Comparison of ENCODE assay signal across 9 cellular contexts in genomic region chr11:108223449-108224149, GRCh38. TPM values are rescaled to one million over a fixed set of nuclear protein-coding genes. Genes with fewer than 3 reads are reported as not detected.
DNase-seq lines count a peak whose midpoint lies in the region; ATAC-seq and TF ChIP-seq lines count a peak whose summit lies in the region.
"Had no signal": no experiment of that assay in that cellular context is flagged by ENCODE, and none has a peak within 500 bp of the region (broad histone marks: within the 10 kb centered on the region; RNA-seq: fewer than 3 reads in every experiment).

No MANE protein-coding gene starts in this region.

- peaks cover 49% of the 10 kb centered on the region for H3K36me3 Mint-ChIP-seq in activated CD4-positive, alpha-beta T cell treated with anti-CD3 and anti-CD28 coated beads, Interleukin-2, amount 10 ng/mL, durations not matched to agents 7 days and 5 days (ENCODE audit: low read depth)
- H3K36me3 Mint-ChIP-seq in stimulated activated naive B cell treated with anti-CD40 and anti-IgM and Interleukin-4, amounts not matched to agents 10 μg/mL and 1 μg/mL and 100 μg/mL, for 72 hours: peaks cover 18 to 25% of the 10 kb centered on the region in 2 donors
- peaks cover 25% of the 10 kb centered on the region for H3K36me3 Mint-ChIP-seq in HFFc6 (ENCODE audit: low read depth)

- DNase-seq in EL (peak; percentile 13), HT1080 (ENCODE audit: low read depth) (peak; percentile 11), fibroblast of the aortic adventitia (ENCODE audit: low read depth) (peak; percentile 19), HFFc6 (no peak), occipital lobe (lab: John Stamatoyannopoulos, UW) (no peak)
- DNase-seq in activated CD4-positive, alpha-beta T cell treated with anti-CD3 and anti-CD28 coated beads, Interleukin-2, amount 10 ng/mL, durations not matched to agents 7 days and 5 days: peak; percentile 43
- peak; percentile 13 for DNase-seq in stimulated activated naive B cell treated with anti-CD40 and anti-IgM and Interleukin-4, amounts not matched to agents 10 μg/mL and 1 μg/mL and 100 μg/mL, for 72 hours

- peak overlapping the region; percentile 89 for H3K4me3 ChIP-seq in fibroblast of the aortic adventitia (ENCODE audit: low read depth, low read length)

- no peaks in the 10 kb centered on the region for H3K27me3 Mint-ChIP-seq in activated CD4-positive, alpha-beta T cell treated with anti-CD3 and anti-CD28 coated beads, Interleukin-2, amount 10 ng/mL, durations not matched to agents 7 days and 5 days
- no peaks in the 10 kb centered on the region for H3K27me3 Mint-ChIP-seq in stimulated activated naive B cell treated with anti-CD40 and anti-IgM and Interleukin-4, amounts not matched to agents 10 μg/mL and 1 μg/mL and 100 μg/mL, for 72 hours
- peaks cover 3% of the 10 kb centered on the region; the same call in 1 of the 2 replicates for H3K27me3 Mint-ChIP-seq in HFFc6 (ENCODE audit: insufficient read depth)
- H3K27me3 Mint-ChIP-seq: stimulated activated naive CD8-positive, alpha-beta T cell treated with anti-CD3 and anti-CD28 coated beads, Interleukin-15, Interleukin-2, amounts not matched to agents 100 ng/mL and 50 ng/mL, for 24 hours had no signal

- H3K4me1 Mint-ChIP-seq in activated CD4-positive, alpha-beta T cell treated with anti-CD3 and anti-CD28 coated beads, Interleukin-2, amount 10 ng/mL, durations not matched to agents 7 days and 5 days: peaks cover 38% of the 10 kb centered on the region
- H3K4me1 Mint-ChIP-seq in stimulated activated naive B cell treated with anti-CD40 and anti-IgM and Interleukin-4, amounts not matched to agents 10 μg/mL and 1 μg/mL and 100 μg/mL, for 72 hours: peaks cover 33 to 40% of the 10 kb centered on the region in 2 donors
- H3K4me1 Mint-ChIP-seq in HFFc6 (ENCODE audit: low read depth): peaks cover 46% of the 10 kb centered on the region

- TF ChIP-seq CTCF in fibroblast of the aortic adventitia (IDR thresholded peaks at IDR 0.05; ENCODE audit: insufficient read depth, low read length) (no peak), HFFc6 (IDR thresholded peaks at IDR 0.05) (no peak)

- ATAC-seq in GM21367 (IDR thresholded peaks at IDR 0.05; ENCODE audit: unreplicated experiment): peak; percentile 32
- ATAC-seq in stimulated activated naive B cell treated with anti-CD40 and anti-IgM and Interleukin-4, amounts not matched to agents 10 μg/mL and 1 μg/mL and 100 μg/mL, for 72 hours (replicated peaks): no peak

- CTCF ChIA-PET in activated CD4-positive, alpha-beta T cell treated with anti-CD3 and anti-CD28 coated beads, Interleukin-2, amount 10 ng/mL, durations not matched to agents 7 days and 5 days (lab: Charles Lee): interaction anchor here (0.6 to 3.7 kb wide), 10 partner anchors 8 to 424 kb away, joined by 3 to 21 read pairs (median 4); partner anchors contain the start of gene C11orf65

- no peak overlapping the region for H3K27ac Mint-ChIP-seq in activated CD4-positive, alpha-beta T cell treated with anti-CD3 and anti-CD28 coated beads, Interleukin-2, amount 10 ng/mL, durations not matched to agents 7 days and 5 days
- no peak overlapping the region for H3K27ac Mint-ChIP-seq in stimulated activated naive B cell treated with anti-CD40 and anti-IgM and Interleukin-4, amounts not matched to agents 10 μg/mL and 1 μg/mL and 100 μg/mL, for 72 hours
- H3K27ac Mint-ChIP-seq in HFFc6: no peak overlapping the region
- H3K27ac Mint-ChIP-seq: stimulated activated naive CD8-positive, alpha-beta T cell treated with anti-CD3 and anti-CD28 coated beads, Interleukin-15, Interleukin-2, amounts not matched to agents 100 ng/mL and 50 ng/mL, for 24 hours had no signal

- no peaks in the 10 kb centered on the region for H3K9me3 Mint-ChIP-seq in activated CD4-positive, alpha-beta T cell treated with anti-CD3 and anti-CD28 coated beads, Interleukin-2, amount 10 ng/mL, durations not matched to agents 7 days and 5 days
- H3K9me3 Mint-ChIP-seq in stimulated activated naive B cell treated with anti-CD40 and anti-IgM and Interleukin-4, amounts not matched to agents 10 μg/mL and 1 μg/mL and 100 μg/mL, for 72 hours: no peaks in the 10 kb centered on the region
- H3K9me3 Mint-ChIP-seq in HFFc6: no peaks in the 10 kb centered on the region
- H3K9me3 Mint-ChIP-seq: stimulated activated naive CD8-positive, alpha-beta T cell treated with anti-CD3 and anti-CD28 coated beads, Interleukin-15, Interleukin-2, amounts not matched to agents 100 ng/mL and 50 ng/mL, for 24 hours had no signal

- POLR2A ChIA-PET in activated CD4-positive, alpha-beta T cell treated with anti-CD3 and anti-CD28 coated beads, Interleukin-2, amount 10 ng/mL, durations not matched to agents 7 days and 5 days (lab: Charles Lee): interaction anchor here (0.6 to 1.1 kb wide), 3 partner anchors 12 to 243 kb away, joined by 3 to 7 read pairs (median 4); no protein-coding TSS in a partner anchor

- no peak overlapping the region for H3K4me3 Mint-ChIP-seq in activated CD4-positive, alpha-beta T cell treated with anti-CD3 and anti-CD28 coated beads, Interleukin-2, amount 10 ng/mL, durations not matched to agents 7 days and 5 days
- H3K4me3 Mint-ChIP-seq in stimulated activated naive B cell treated with anti-CD40 and anti-IgM and Interleukin-4, amounts not matched to agents 10 μg/mL and 1 μg/mL and 100 μg/mL, for 72 hours: no peak overlapping the region
- H3K4me3 Mint-ChIP-seq in HFFc6: no peak overlapping the region
- H3K4me3 Mint-ChIP-seq: stimulated activated naive CD8-positive, alpha-beta T cell treated with anti-CD3 and anti-CD28 coated beads, Interleukin-15, Interleukin-2, amounts not matched to agents 100 ng/mL and 50 ng/mL, for 24 hours had no signal

RNA-seq across cellular contexts. Expression of gene ATM, which starts 0.7 kb away (rescaled TPM):
- total RNA-seq in HT1080 (2014; rRNA removed; shearing (Covaris generic)): 28.3 and 35.9 TPM in 2 replicates
- polyA plus RNA-seq in HT1080 (2015; cell fraction: cytosol; rRNA removed): 14.6 and 26.0 TPM in 2 replicates
- polyA plus RNA-seq in HT1080 (2015; cell fraction: nucleus; rRNA removed): 176 and 196 TPM in 2 replicates
- total RNA-seq in activated CD4-positive, alpha-beta T cell treated with anti-CD3 and anti-CD28 coated beads, Interleukin-2, amount 10 ng/mL, durations not matched to agents 7 days and 5 days: 100 to 1,000 TPM; 227 to 242 TPM
- 94.4 and 291 TPM in 2 replicates for total RNA-seq in fibroblast of the aortic adventitia (ENCODE audit: low replicate concordance)
- total RNA-seq in HFFc6 (2021; fragmentation: NEBNext Ultra II Directional; extraction: Animal tissue kit (Norgen Biotek cat#: 25700)): 10 to 100 TPM; 42.0 to 50.5 (median 47.3) TPM
- total RNA-seq in occipital lobe: 176 TPM

RNA-seq across cellular contexts. Expression of gene NPAT, which starts 1.2 kb away (rescaled TPM):
- total RNA-seq in HT1080 (2014; rRNA removed; shearing (Covaris generic)): 11.3 and 13.7 TPM in 2 replicates
- polyA plus RNA-seq in HT1080 (2015; cell fraction: cytosol; rRNA removed): 6.8 and 9.8 TPM in 2 replicates
- 32.0 and 32.1 TPM in 2 replicates for polyA plus RNA-seq in HT1080 (2015; cell fraction: nucleus; rRNA removed)
- total RNA-seq in activated CD4-positive, alpha-beta T cell treated with anti-CD3 and anti-CD28 coated beads, Interleukin-2, amount 10 ng/mL, durations not matched to agents 7 days and 5 days: 10 to 100 TPM; 49.8 to 74.6 TPM
- total RNA-seq in fibroblast of the aortic adventitia (ENCODE audit: low replicate concordance) (6.9 and 28.9 TPM in 2 replicates), occipital lobe (31.2 TPM)
- total RNA-seq in HFFc6 (2021; fragmentation: NEBNext Ultra II Directional; extraction: Animal tissue kit (Norgen Biotek cat#: 25700)): 10 to 100 TPM in 5 of 6 experiments, 1 to 10 TPM in 1; 9.3 to 12.4 (median 10.6) TPM

Comparison
In these comparisons a context has a peak if more than half of its experiments do, and no peak if none do; other contexts are left out.
1. DNase-seq: peak in EL (single experiment), HT1080 (single experiment), activated CD4-positive, alpha-beta T cell treated with anti-CD3 and anti-CD28 coated beads, Interleukin-2, amount 10 ng/mL, durations not matched to agents 7 days and 5 days (single experiment), fibroblast of the aortic adventitia (single experiment) and stimulated activated naive B cell treated with anti-CD40 and anti-IgM and Interleukin-4, amounts not matched to agents 10 μg/mL and 1 μg/mL and 100 μg/mL, for 72 hours (single experiment); none in HFFc6 (single experiment) and occipital lobe (single experiment).